8 cellular contexts compared by ENCODE assay signal in genomic region chr2:165698621-165698946, GRCh38.
A peak's percentile ranks its signal among the peaks of the same experiment; 100 is the strongest.
DNase-seq lines count a peak whose midpoint lies in the region; ATAC-seq and TF ChIP-seq lines count a peak whose summit lies in the region.

No MANE protein-coding gene starts in this region.

- no peaks in the 10 kb centered on the region for H3K9me3 Mint-ChIP-seq in WTC11

- no peak overlapping the region for H3K4me3 ChIP-seq in smooth muscle cell

- no peaks in the 10 kb centered on the region for H3K9me3 ChIP-seq in smooth muscle cell (replicated peaks; ENCODE audit: low read depth)

- no peaks in the 10 kb centered on the region for H3F3A ChIP-seq in smooth muscle cell (ENCODE audit: low read depth)

- H4K20me1 ChIP-seq in smooth muscle cell (ENCODE audit: low read depth): no peaks in the 10 kb centered on the region

- no peaks in the 10 kb centered on the region for H3K27me3 ChIP-seq in smooth muscle cell (ENCODE audit: low read depth)

- CTCF ChIA-PET in WTC11 (lab: Charles Lee): interaction anchor here (1.0 to 2.4 kb wide), 9 partner anchors 9 to 326 kb away, joined by 3 to 12 read pairs (median 5); partner anchors contain the start of gene CSRNP3

- H3K27ac Mint-ChIP-seq in WTC11: peak overlapping the region; percentile 92

- WGBS in smooth muscle cell (ENCODE audit: low lambda C conversion rate): 13% methylated on average over 4 of the region's 4 CpGs

- no peak overlapping the region for H2AFZ ChIP-seq in smooth muscle cell (ENCODE audit: low read depth)

- peaks cover 63% of the 10 kb centered on the region for H3K4me1 Mint-ChIP-seq in WTC11

- DNase-seq in COLO668 (lab: John Stamatoyannopoulos, UW; ENCODE audit: unreplicated experiment) (peak; percentile 18), NCI-H2029 (lab: John Stamatoyannopoulos, UW) (peak; percentile 30), WTC11 (ENCODE audit: low spot score) (peak; percentile 37), left cardiac atrium (peak; percentile 28), smooth muscle cell (lab: John Stamatoyannopoulos, UW; ENCODE audit: unreplicated experiment) (no peak)
- no peak for DNase-seq in NK-92 treated with Interleukin-12 subunit alpha and Interleukin-12 subunit beta, amount 100 ng/mL, for 24 hours (lab: John Stamatoyannopoulos, UW)

- H3K27me3 Mint-ChIP-seq in WTC11 (ENCODE audit: low read depth): no peaks in the 10 kb centered on the region

- POLR2A ChIA-PET in WTC11 (lab: Charles Lee): no interaction called here

- TF ChIP-seq CTCF in WTC11 (IDR thresholded peaks at IDR 0.05) (0 out of 2 replicates have a peak, but pooled peaks have one; percentile 9), smooth muscle cell (IDR thresholded peaks at IDR 0.05; ENCODE audit: borderline replicate concordance, insufficient read depth, poor library complexity, severe bottlenecking) (peak; percentile 46)

- H3K4me2 ChIP-seq in smooth muscle cell: no peak overlapping the region

- no peaks in the 10 kb centered on the region for H3K79me2 ChIP-seq in smooth muscle cell (ENCODE audit: low read depth)

- H3K4me1 ChIP-seq in smooth muscle cell (ENCODE audit: low read depth): peaks cover 34% of the 10 kb centered on the region

- no peak overlapping the region for H3K9ac ChIP-seq in smooth muscle cell (ENCODE audit: low read depth)

- intact Hi-C loops in left cardiac atrium (cut with DNase I): loop anchor here in 1 of 2 donors (5.0 kb wide), 1 partner anchor 296 kb away; no protein-coding TSS in a partner anchor

- peak; percentile 94 for ATAC-seq in GM18868 (IDR thresholded peaks at IDR 0.05; ENCODE audit: unreplicated experiment)
- ATAC-seq in HG03066 (IDR thresholded peaks at IDR 0.05; ENCODE audit: low read depth, unreplicated experiment): peak; percentile 75
- ATAC-seq in WTC11: peak; percentile 81
- ATAC-seq in left cardiac atrium: peak; percentile 68 to 70

- H3K36me3 Mint-ChIP-seq in WTC11: no peaks in the 10 kb centered on the region

- no peak overlapping the region for H3K27ac ChIP-seq in smooth muscle cell (ENCODE audit: low read depth)

- H3K36me3 ChIP-seq in smooth muscle cell (ENCODE audit: low read depth): no peaks in the 10 kb centered on the region

- H3K4me3 Mint-ChIP-seq in WTC11: 0 out of 2 replicates have a peak overlapping the region, but pooled peaks have one; percentile 18

TF ChIP-seq in WTC11, 78 proteins besides CTCF, POLR2A, EP300 and RAD21:
- no peak for TF ChIP-seq MXD4 (CRISPR knock-in tag; IDR thresholded peaks at IDR 0.05; ENCODE audit: borderline replicate concordance)
- no peak for TF ChIP-seq GRHL2 (CRISPR knock-in tag; IDR thresholded peaks at IDR 0.05; ENCODE audit: insufficient replicate concordance, severe bottlenecking)

Comparison
In these comparisons a context has a peak if more than half of its experiments do, and no peak if none do; other contexts are left out.
1. DNase-seq: peak in COLO668 (single experiment), NCI-H2029 (single experiment), WTC11 (single experiment) and left cardiac atrium (single experiment); none in smooth muscle cell (single experiment) and NK-92 treated with Interleukin-12 subunit alpha and Interleukin-12 subunit beta, amount 100 ng/mL, for 24 hours (single experiment).
2. Peak in every context shown above with its lines, with median percentiles within 50 percentile points of each other: ATAC-seq.